Comparison of ENCODE assay signal across 9 cellular contexts in genomic region chr9:4679268-4680177, GRCh38. TPM values are rescaled to one million over a fixed set of nuclear protein-coding genes. Genes with fewer than 3 reads are reported as not detected.
DNase-seq lines count a peak whose midpoint lies in the region; ATAC-seq and TF ChIP-seq lines count a peak whose summit lies in the region.
"Had no signal": no experiment of that assay in that cellular context is flagged by ENCODE, and none has a peak within 500 bp of the region (broad histone marks: within the 10 kb centered on the region; RNA-seq: fewer than 3 reads in every experiment).

CDC37L1 (plus strand) TSS chr9:4679569; CDS start chr9:4679768, 199 bp downstream.

- H3K4me3 Mint-ChIP-seq in chondrocyte (ENCODE audit: unreplicated experiment) = no peak within 1 kb of the TSS
- H3K4me3 Mint-ChIP-seq: stimulated activated naive CD8-positive, alpha-beta T cell treated with anti-CD3 and anti-CD28 coated beads, Interleukin-15, Interleukin-2, amounts not matched to agents 100 ng/mL and 50 ng/mL, for 24 hours had no signal

- H3K36me3 ChIP-seq in kidney epithelial cell (ENCODE audit: control insufficient read depth, insufficient read depth, low read length) = no peaks in the 10 kb centered on the region

- peak within 1 kb of the TSS; percentile 54 for H3K4me3 ChIP-seq in kidney epithelial cell (ENCODE audit: low read depth, low read length)

- peak; percentile 93 for ATAC-seq in GM19035 (IDR thresholded peaks at IDR 0.05; ENCODE audit: unreplicated experiment)
- peak; percentile 95 for ATAC-seq in HG03354 (IDR thresholded peaks at IDR 0.05; ENCODE audit: poor library complexity, severe bottlenecking, unreplicated experiment)

- H3K27me3 ChIP-seq in kidney epithelial cell (ENCODE audit: control insufficient read depth, insufficient read depth, low read length) = no peaks in the 10 kb centered on the region

- peaks cover 18% of the 10 kb centered on the region for H3K4me1 Mint-ChIP-seq in chondrocyte (ENCODE audit: low read depth)

- DNase-seq in AML-193 (lab: John Stamatoyannopoulos, UW) (peak; percentile 92 to 94), NCI-H446 treated with DMSO at 0.1 percent for 48 hours (lab: John Stamatoyannopoulos, UW) (peak; percentile 97), chondrocyte (ENCODE audit: low spot score) (peak; percentile 99), kidney epithelial cell (ENCODE audit: low read depth) (peak; percentile 80)
- peak; percentile 100 for DNase-seq in activated CD4-positive, CD25-positive, alpha-beta regulatory T cell treated with anti-CD3 and anti-CD28 coated beads, Interleukin-2, amount 50 U/mL, for 72 hours
- DNase-seq in stimulated activated CD4-positive, alpha-beta T cell treated with anti-CD3 and anti-CD28 coated beads, Interleukin-15, amount 100 ng/mL, for 48 hours (ENCODE audit: low read depth in 2 of 2) = peak; percentile 95 to 99

- peak; percentile 83 for TF ChIP-seq CTCF in chondrocyte (IDR thresholded peaks at IDR 0.05)
- TF ChIP-seq CTCF in kidney epithelial cell (IDR thresholded peaks at IDR 0.05; ENCODE audit: insufficient read depth, low read length, poor library complexity, severe bottlenecking) = peak; percentile 61

- no peaks in the 10 kb centered on the region for H3K36me3 Mint-ChIP-seq in chondrocyte (ENCODE audit: low read depth)

- H3K9me3 Mint-ChIP-seq in chondrocyte (ENCODE audit: low read depth) = no peaks in the 10 kb centered on the region
- H3K9me3 Mint-ChIP-seq: stimulated activated naive CD8-positive, alpha-beta T cell treated with anti-CD3 and anti-CD28 coated beads, Interleukin-15, Interleukin-2, amounts not matched to agents 100 ng/mL and 50 ng/mL, for 24 hours had no signal

- no peaks in the 10 kb centered on the region for H3K27me3 Mint-ChIP-seq in chondrocyte (ENCODE audit: low read depth)
- H3K27me3 Mint-ChIP-seq: stimulated activated naive CD8-positive, alpha-beta T cell treated with anti-CD3 and anti-CD28 coated beads, Interleukin-15, Interleukin-2, amounts not matched to agents 100 ng/mL and 50 ng/mL, for 24 hours had no signal

- no peak within 1 kb of the TSS for H3K27ac Mint-ChIP-seq in chondrocyte (ENCODE audit: unreplicated experiment)
- H3K27ac Mint-ChIP-seq: stimulated activated naive CD8-positive, alpha-beta T cell treated with anti-CD3 and anti-CD28 coated beads, Interleukin-15, Interleukin-2, amounts not matched to agents 100 ng/mL and 50 ng/mL, for 24 hours had no signal

RNA-seq across cellular contexts. Expression of gene CDC37L1, which starts in this region (rescaled TPM):
- 15.9 to 19.4 TPM (median 17.0 TPM) in 3 replicates for total RNA-seq in chondrocyte
- 14.8 and 15.9 TPM in 2 replicates for total RNA-seq in kidney epithelial cell

Comparison
In these comparisons a context has a peak if more than half of its experiments do, and no peak if none do; other contexts are left out.
1. Peak in every context shown above with its lines: DNase-seq, ATAC-seq and H3K4me3 ChIP-seq.